8 cellular contexts compared by ENCODE assay signal in genomic region chr7:7970620-7971307, GRCh38. TPM values are rescaled to one million over a fixed set of nuclear protein-coding genes. Genes with fewer than 3 reads are reported as not detected.
DNase-seq lines count a peak whose midpoint lies in the region; ATAC-seq, FAIRE-seq and TF ChIP-seq lines count a peak whose summit lies in the region.

No MANE protein-coding gene starts in this region.

- 20 to 22% methylated on average over 5 of the region's 5 CpGs for WGBS in thyroid gland, 2 donors

- peak; percentile 46 for DNase-seq in Ammon's horn (ENCODE audit: low spot score)
- peak; percentile 52 for DNase-seq in H54 (ENCODE audit: insufficient read length, low spot score)
- DNase-seq in SK-N-DZ (ENCODE audit: low spot score): peak; percentile 50
- DNase-seq in thyroid gland: no peak
- no peak for DNase-seq in mesenteric fat pad (ENCODE audit: low spot score)

- H3K4me1 ChIP-seq in iPS-18a (ENCODE audit: control insufficient read depth, low read depth, low read length) (peaks cover 27% of the 10 kb centered on the region), thyroid gland (peaks cover 11 to 25% of the 10 kb centered on the region in 2 donors)

- H3K4me3 ChIP-seq in iPS-18a (ENCODE audit: low read length): peak overlapping the region; percentile 95
- H3K4me3 ChIP-seq in thyroid gland (replicated peaks in 1 of 3): peak overlapping the region; percentile 14 to 81 (median 54)

- H3K9me3 ChIP-seq in iPS-18a (ENCODE audit: control insufficient read depth, low read depth, low read length): no peaks in the 10 kb centered on the region
- no peaks in the 10 kb centered on the region for H3K9me3 ChIP-seq in thyroid gland

- H3K36me3 ChIP-seq in iPS-18a (ENCODE audit: control insufficient read depth, low read depth, low read length) (no peaks in the 10 kb centered on the region), thyroid gland (no peaks in the 10 kb centered on the region)

- intact Hi-C loops in thyroid gland (cut with DNase I): no loop called here

- no peaks in the 10 kb centered on the region for H3K27me3 ChIP-seq in iPS-18a (ENCODE audit: control insufficient read depth, insufficient read depth, low read length)
- H3K27me3 ChIP-seq in thyroid gland: no peaks in the 10 kb centered on the region

- TF ChIP-seq POLR2A in H54 (IDR thresholded peaks at IDR 0.05; ENCODE audit: low read depth, low read length) (no peak), thyroid gland (IDR thresholded peaks at IDR 0.05) (no peak)

- TF ChIP-seq CTCF in thyroid gland (IDR thresholded peaks at IDR 0.05): no peak

- H3K27ac ChIP-seq in iPS-18a (ENCODE audit: low read length): no peak overlapping the region
- H3K27ac ChIP-seq in thyroid gland: peak overlapping the region; percentile 54 to 96 (median 87)

- peak overlapping the region; percentile 69 for H3K9ac ChIP-seq in iPS-18a (ENCODE audit: low read length)

- no peak for ATAC-seq in GM19395 (IDR thresholded peaks at IDR 0.05; ENCODE audit: unreplicated experiment)
- ATAC-seq in HG03135 (IDR thresholded peaks at IDR 0.05; ENCODE audit: unreplicated experiment): no peak

- FAIRE-seq in H54 (lab: Jason Lieb, UNC): peak; percentile 93

RNA-seq across cellular contexts. Expression of gene GLCCI1, which starts 2.2 kb away (rescaled TPM):
- 40.2 and 50.3 TPM in 2 replicates for polyA plus RNA-seq in SK-N-DZ (2014; cell fraction: cytosol; rRNA removed)
- polyA plus RNA-seq in SK-N-DZ (2014; cell fraction: nucleus; rRNA removed): 70.6 and 72.1 TPM in 2 replicates
- total RNA-seq in thyroid gland (100 to 1,000 TPM in 1 of 4 donors, 10 to 100 TPM in 3; 64.1 to 115 (median 68.9) TPM), mesenteric fat pad (16.0 TPM)

Comparison
In these comparisons a context has a peak if more than half of its experiments do, and no peak if none do; other contexts are left out.
1. DNase-seq: peak in Ammon's horn (single experiment), H54 (single experiment) and SK-N-DZ (single experiment); none in thyroid gland (0 of 2) and mesenteric fat pad (single experiment).